In genomic region chr2:60831921-60832320, GRCh38 we compare ENCODE assay signal across 7 cellular contexts.
"Had no signal": no experiment of that assay in that cellular context is flagged by ENCODE, and none has a peak within 500 bp of the region (broad histone marks: within the 10 kb centered on the region; RNA-seq: fewer than 3 reads in every experiment).

No MANE protein-coding gene starts in this region.

- H3K4me3 ChIP-seq: GM12878 had no signal

- DNase-seq: GDM1, GF-D8 had no signal

- FAIRE-seq: G401.6, GM12878, GM12891, GM18507, GM19239 had no signal
